In the genomic region with DNA sequence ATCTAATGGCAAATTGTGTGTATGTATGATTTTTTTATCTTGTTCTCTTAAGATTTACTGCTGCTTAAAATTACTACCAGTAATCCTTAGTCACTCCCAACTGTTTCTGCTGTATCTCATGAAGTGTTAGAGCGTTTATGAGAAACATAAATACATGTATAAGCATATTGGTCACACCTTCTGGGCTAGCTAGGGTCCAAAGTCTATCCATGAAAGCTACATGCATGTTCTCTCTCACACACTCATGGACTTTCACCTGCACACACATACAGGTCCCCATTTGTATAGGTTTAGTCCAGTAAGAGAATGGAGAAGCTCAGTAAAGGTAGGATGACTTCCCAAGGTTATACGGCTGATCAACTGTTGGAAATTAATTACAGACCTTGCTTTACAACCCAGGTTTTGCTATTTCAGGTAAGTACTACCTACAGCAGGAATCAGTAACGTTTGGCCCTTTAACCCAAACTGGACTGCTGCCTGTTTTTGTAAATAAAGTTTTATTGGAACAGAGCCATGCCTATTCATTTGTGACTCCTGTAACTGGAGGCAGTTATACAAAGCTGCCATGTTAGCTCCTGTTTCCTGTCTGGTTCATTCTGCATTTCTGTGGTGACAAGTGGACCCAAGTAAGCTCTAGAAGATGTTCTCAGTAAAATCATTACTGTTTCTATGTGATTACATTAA, we compare ENCODE assay signal across 1 cellular context.
TF ChIP-seq lines count a peak whose summit lies in the region.

No MANE protein-coding gene starts in this region.

TF ChIP-seq in K562, 482 proteins besides CTCF, POLR2A, EP300 and RAD21:
- TF ChIP-seq ZBTB40 (IDR thresholded peaks at IDR 0.05), result peak; percentile 95
- TF ChIP-seq ZBTB40 (CRISPR knock-in tag; IDR thresholded peaks at IDR 0.05), result peak; percentile 82
- TF ChIP-seq TCF7L2 (IDR thresholded peaks at IDR 0.05; ENCODE audit: low read depth, low read length), result no peak
- TF ChIP-seq, protein P1, sequence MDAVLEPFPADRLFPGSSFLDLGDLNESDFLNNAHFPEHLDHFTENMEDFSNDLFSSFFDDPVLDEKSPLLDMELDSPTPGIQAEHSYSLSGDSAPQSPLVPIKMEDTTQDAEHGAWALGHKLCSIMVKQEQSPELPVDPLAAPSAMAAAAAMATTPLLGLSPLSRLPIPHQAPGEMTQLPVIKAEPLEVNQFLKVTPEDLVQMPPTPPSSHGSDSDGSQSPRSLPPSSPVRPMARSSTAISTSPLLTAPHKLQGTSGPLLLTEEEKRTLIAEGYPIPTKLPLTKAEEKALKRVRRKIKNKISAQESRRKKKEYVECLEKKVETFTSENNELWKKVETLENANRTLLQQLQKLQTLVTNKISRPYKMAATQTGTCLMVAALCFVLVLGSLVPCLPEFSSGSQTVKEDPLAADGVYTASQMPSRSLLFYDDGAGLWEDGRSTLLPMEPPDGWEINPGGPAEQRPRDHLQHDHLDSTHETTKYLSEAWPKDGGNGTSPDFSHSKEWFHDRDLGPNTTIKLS (IDR thresholded peaks at IDR 0.05; ENCODE audit: borderline replicate concordance, low read depth), result no peak
